ENCODE assay signal across 9 cellular contexts in genomic region chr19:47512183-47512947, GRCh38. TPM values are rescaled to one million over a fixed set of nuclear protein-coding genes. Genes with fewer than 3 reads are reported as not detected.
DNase-seq lines count a peak whose midpoint lies in the region; ATAC-seq and TF ChIP-seq lines count a peak whose summit lies in the region.
"Had no signal": no experiment of that assay in that cellular context is flagged by ENCODE, and none has a peak within 500 bp of the region (broad histone marks: within the 10 kb centered on the region; RNA-seq: fewer than 3 reads in every experiment).

No MANE protein-coding gene starts in this region.

- H3K27ac ChIP-seq in duodenal mucosa (ENCODE audit: low read depth, low read length) = peak overlapping the region; percentile 73
- H3K27ac ChIP-seq in neural cell (ENCODE audit: low read length) = no peak overlapping the region

- H3K36me3 ChIP-seq in MG63 = peaks cover 16% of the 10 kb centered on the region
- peaks cover 0 to 16% of the 10 kb centered on the region in 2 donors for H3K36me3 ChIP-seq in duodenal mucosa (ENCODE audit: control insufficient read depth in 1 of 2, insufficient read depth in 2 of 2, low read length in 2 of 2)
- H3K36me3 ChIP-seq in neural cell (ENCODE audit: insufficient read depth, low read length) = no peaks in the 10 kb centered on the region

- H4K20me1 ChIP-seq in neural cell (ENCODE audit: insufficient read depth) = no peaks in the 10 kb centered on the region

- DNase-seq in CD1c-positive myeloid dendritic cell (ENCODE audit: extremely low spot score) (peak; percentile 19), MG63 (peak; percentile 57), iPS-NIHi11 (ENCODE audit: low spot score) (no peak)
- DNase-seq in activated effector memory CD4-positive, alpha-beta T cell treated with Interleukin-2 at 50 U/mL for 16 hours = no peak

- TF ChIP-seq EP300 in neural cell (conservative IDR thresholded peaks at IDR 0.05; ENCODE audit: poor library complexity, severe bottlenecking) = no peak

- H3F3A ChIP-seq in neural cell (ENCODE audit: insufficient read depth, low read length, poor library complexity, severe bottlenecking) = no peaks in the 10 kb centered on the region

- no peak overlapping the region for H2AFZ ChIP-seq in neural cell (ENCODE audit: low read depth, low read length)

- H3K4me3 ChIP-seq in MG63 = peak overlapping the region; percentile 98
- H3K4me3 ChIP-seq in duodenal mucosa (ENCODE audit: low read depth in 1 of 2, low read length in 2 of 2) = peak overlapping the region; percentile 59 to 99
- peak overlapping the region; percentile 84 for H3K4me3 ChIP-seq in neural cell (ENCODE audit: low read length)

- H3K4me1 ChIP-seq in duodenal mucosa (ENCODE audit: control insufficient read depth in 1 of 2, insufficient read depth in 2 of 2, low read length in 2 of 2) = peaks cover 33 to 38% of the 10 kb centered on the region in 2 donors

- no peak for TF ChIP-seq CTCF in neural cell (IDR thresholded peaks at IDR 0.05; ENCODE audit: poor library complexity, severe bottlenecking)

- no peaks in the 10 kb centered on the region for H3K27me3 ChIP-seq in MG63
- H3K27me3 ChIP-seq in duodenal mucosa (ENCODE audit: control insufficient read depth in 1 of 2, insufficient read depth in 2 of 2, low read length in 2 of 2) = no peaks in the 10 kb centered on the region
- H3K27me3 ChIP-seq in neural cell (ENCODE audit: insufficient read depth, low read depth, low read length) = no peaks in the 10 kb centered on the region

- H3K9me3 ChIP-seq in MG63 (no peaks in the 10 kb centered on the region), duodenal mucosa (ENCODE audit: control insufficient read depth in 1 of 2, low read length in 2 of 2) (no peaks in the 10 kb centered on the region), neural cell (ENCODE audit: low read length) (no peaks in the 10 kb centered on the region)

- ATAC-seq in GM18861 (IDR thresholded peaks at IDR 0.05; ENCODE audit: unreplicated experiment) = no peak
- ATAC-seq in GM21825 (IDR thresholded peaks at IDR 0.05; ENCODE audit: unreplicated experiment) = no peak

- no peak for TF ChIP-seq RAD21 in neural cell (conservative IDR thresholded peaks at IDR 0.05)

- H3K9me2 ChIP-seq in neural cell (ENCODE audit: insufficient read depth, low read length) = no peaks in the 10 kb centered on the region

- H3K9ac ChIP-seq in duodenal mucosa (ENCODE audit: low read depth in 1 of 2, low read length in 2 of 2) = peak overlapping the region; percentile 20 to 100
- H3K9ac ChIP-seq in neural cell (ENCODE audit: low read length) = peak overlapping the region; percentile 90

- no peak overlapping the region for H3K4me2 ChIP-seq in neural cell (ENCODE audit: low read length)

- peaks cover 43% of the 10 kb centered on the region for H3K79me2 ChIP-seq in neural cell (replicated peaks; ENCODE audit: insufficient read depth, low read length)

TF ChIP-seq in neural cell, 6 proteins besides CTCF, POLR2A, EP300 and RAD21:
- TF ChIP-seq SMC3 (conservative IDR thresholded peaks at IDR 0.05; ENCODE audit: poor library complexity) (no peak), MXI1 (conservative IDR thresholded peaks at IDR 0.05; ENCODE audit: poor library complexity, severe bottlenecking) (no peak), POLR2AphosphoS5 (IDR thresholded peaks at IDR 0.05) (no peak), TAF1 (IDR thresholded peaks at IDR 0.05; ENCODE audit: low read depth) (no peak)

RNA-seq across cellular contexts. Expression of gene NAPA, which starts 2.5 kb away (rescaled TPM):
- total RNA-seq in MG63 (2014; rRNA removed; shearing (Covaris generic); ENCODE audit: low replicate concordance) = 141 and 323 TPM in 2 replicates
- polyA plus RNA-seq in neural cell = 94.5 and 100 TPM in 2 replicates
- polyA minus RNA-seq in neural cell = 59.5 and 63.5 TPM in 2 replicates

RNA-seq across cellular contexts. Expression of gene KPTN, which starts 28.3 kb away (rescaled TPM):
- total RNA-seq in MG63 (2014; rRNA removed; shearing (Covaris generic); ENCODE audit: low replicate concordance) = 9.1 and 31.0 TPM in 2 replicates
- 23.8 and 30.8 TPM in 2 replicates for polyA plus RNA-seq in neural cell
- polyA minus RNA-seq in neural cell = 10.5 and 11.0 TPM in 2 replicates

RNA-seq across cellular contexts. Expression of gene SLC8A2, which starts 40.7 kb away (rescaled TPM):
- not detected in 2 replicates for total RNA-seq in MG63 (2014; rRNA removed; shearing (Covaris generic); ENCODE audit: low replicate concordance)
- 14.1 and 18.3 TPM in 2 replicates for polyA plus RNA-seq in neural cell
- 35.7 and 51.1 TPM in 2 replicates for polyA minus RNA-seq in neural cell
- total RNA-seq: glomerular endothelial cell had no signal

Comparison
In these comparisons a context has a peak if more than half of its experiments do, and no peak if none do; other contexts are left out.
1. DNase-seq: peak in CD1c-positive myeloid dendritic cell (single experiment) and MG63 (single experiment); none in activated effector memory CD4-positive, alpha-beta T cell treated with Interleukin-2 at 50 U/mL for 16 hours (single experiment) and iPS-NIHi11 (single experiment).
2. Peak in every context shown above with its lines, with median percentiles within 50 percentile points of each other: H3K4me3 ChIP-seq.